17 cellular contexts compared by ENCODE assay signal in genomic region chr7:37186753-37187152, GRCh38.
"Had no signal": no experiment of that assay in that cellular context is flagged by ENCODE, and none has a peak within 500 bp of the region (broad histone marks: within the 10 kb centered on the region; RNA-seq: fewer than 3 reads in every experiment).

No MANE protein-coding gene starts in this region.

- H3K9me3 ChIP-seq: esophagus squamous epithelium, gastroesophageal sphincter, neutrophil, sigmoid colon had no signal

- H3K4me3 ChIP-seq: esophagus squamous epithelium, gastroesophageal sphincter, sigmoid colon, skin epidermis had no signal

- H3K27me3 ChIP-seq: esophagus squamous epithelium, gastroesophageal sphincter, neutrophil, sigmoid colon had no signal

- DNase-seq: effector memory CD4-positive, alpha-beta T cell; esophagus squamous epithelium; foreskin fibroblast; glutamatergic neuron; islet precursor cell; mammary epithelial cell; naive thymus-derived CD8-positive, alpha-beta T cell; sigmoid colon; stimulated activated CD4-positive, alpha-beta T cell treated with anti-CD3 and anti-CD28 coated beads, Interleukin-2, amount 100 ng/mL, for 48 hours; stimulated activated naive CD4-positive, alpha-beta T cell treated with Interleukin-2 at 50 U/mL for 16 hours; trophoblast cell had no signal

- H3K27ac ChIP-seq: epithelial cell of prostate, esophagus squamous epithelium, gastroesophageal sphincter, neutrophil, sigmoid colon, skin epidermis had no signal

- H3K4me3 Mint-ChIP-seq: naive thymus-derived CD8-positive, alpha-beta T cell had no signal

- ATAC-seq: gastroesophageal sphincter; left lobe of liver; naive thymus-derived CD8-positive, alpha-beta T cell had no signal

- H3K9me3 Mint-ChIP-seq: naive thymus-derived CD8-positive, alpha-beta T cell had no signal

- FAIRE-seq: endometrium had no signal

- H3K36me3 ChIP-seq: esophagus squamous epithelium, gastroesophageal sphincter, sigmoid colon had no signal

- H3K27me3 Mint-ChIP-seq: naive thymus-derived CD8-positive, alpha-beta T cell had no signal
